In genomic region chr17:73420897-73421296, GRCh38 we compare ENCODE assay signal across 11 cellular contexts.
DNase-seq lines count a peak whose midpoint lies in the region; ATAC-seq and TF ChIP-seq lines count a peak whose summit lies in the region.
"Had no signal": no experiment of that assay in that cellular context is flagged by ENCODE, and none has a peak within 500 bp of the region (broad histone marks: within the 10 kb centered on the region; RNA-seq: fewer than 3 reads in every experiment).

No MANE protein-coding gene starts in this region.

- no peaks in the 10 kb centered on the region for H3K27me3 ChIP-seq in foreskin keratinocyte
- H3K27me3 ChIP-seq: neural progenitor cell had no signal

- no peak overlapping the region for H3K4me3 ChIP-seq in HFF-Myc (replicated peaks; ENCODE audit: low read depth, low read length)
- H3K4me3 ChIP-seq: neural progenitor cell had no signal

- DNase-seq in AG08395 (ENCODE audit: low spot score) (peak; percentile 48), HFF-Myc (ENCODE audit: extremely low read depth, low read depth) (no peak), SK-MEL-5 (ENCODE audit: low read depth, low spot score) (peak; percentile 83), foreskin keratinocyte (peak; percentile 89 to 95), C1 segment of cervical spinal cord (lab: John Stamatoyannopoulos, UW) (no peak), NCI-H2081 treated with DMSO at 0.1 percent for 48 hours (lab: John Stamatoyannopoulos, UW) (no peak)
- DNase-seq: activated B cell treated with CpG ODN at 0.5 μM for 24 hours, head of caudate nucleus had no signal

- H3K4me1 ChIP-seq in foreskin keratinocyte: no peaks in the 10 kb centered on the region
- H3K4me1 ChIP-seq: neural progenitor cell had no signal

- ATAC-seq in foreskin keratinocyte (peak; percentile 99), HG02678 (IDR thresholded peaks at IDR 0.05; ENCODE audit: unreplicated experiment) (no peak), GM19467 (IDR thresholded peaks at IDR 0.05; ENCODE audit: unreplicated experiment) (no peak)

- H3K27ac ChIP-seq in foreskin keratinocyte: no peak overlapping the region
- H3K27ac ChIP-seq: neural progenitor cell had no signal

- in situ Hi-C loops in SK-MEL-5 (cut with HindIII; ENCODE audit: low pct_unique_long_range_greater_than_20kb, low sequenced_read_pairs): no loop called here

- peak; percentile 11 for TF ChIP-seq CTCF in HFF-Myc (IDR thresholded peaks at IDR 0.05; ENCODE audit: low read depth, low read length, missing control alignments)
- TF ChIP-seq CTCF in foreskin keratinocyte (conservative IDR thresholded peaks at IDR 0.05): peak; percentile 76

Comparison
In these comparisons a context has a peak if more than half of its experiments do, and no peak if none do; other contexts are left out.
1. DNase-seq: peak in AG08395 (single experiment), SK-MEL-5 (single experiment) and foreskin keratinocyte (2 of 2); none in HFF-Myc (single experiment), C1 segment of cervical spinal cord (0 of 14) and NCI-H2081 treated with DMSO at 0.1 percent for 48 hours (single experiment).